7 cellular contexts compared by ENCODE assay signal in genomic region chr1:116591935-116592334, GRCh38. TPM values are rescaled to one million over a fixed set of nuclear protein-coding genes. Genes with fewer than 3 reads are reported as not detected.
DNase-seq lines count a peak whose midpoint lies in the region; ATAC-seq, FAIRE-seq and TF ChIP-seq lines count a peak whose summit lies in the region.
"Not testable (repeated sequence)": the region's sequence is repeated elsewhere in the genome, so short reads cannot be mapped to it uniquely, and the experiment has no call there.

No MANE protein-coding gene starts in this region.

- H3K27me3 ChIP-seq in H9 (ENCODE audit: insufficient read depth, low read length); mucosa of rectum (ENCODE audit: control insufficient read depth in 2 of 2, insufficient read depth in 2 of 2, low read length in 2 of 2); small intestine (ENCODE audit: control insufficient read depth in 2 of 2, insufficient read depth in 2 of 2, low read length in 2 of 2): not testable (repeated sequence)

- not testable (repeated sequence) for H4K91ac ChIP-seq in H9 (ENCODE audit: insufficient read length, low read depth, low read length)

- not testable (repeated sequence) for H4K20me1 ChIP-seq in H9 (ENCODE audit: control insufficient read depth, insufficient read depth, insufficient read length)

- not testable (repeated sequence) for H2BK15ac ChIP-seq in H9 (ENCODE audit: low read depth, low read length)

- H3K9me3 Mint-ChIP-seq in H9, brain, neural crest cell, type B pancreatic cell: not testable (repeated sequence)

- H3K27me3 Mint-ChIP-seq in H9 (ENCODE audit: low read depth); brain; neural crest cell (ENCODE audit: low read depth); type B pancreatic cell: not testable (repeated sequence)

- not testable (repeated sequence) for H3T11ph ChIP-seq in H9 (ENCODE audit: low read length)

- H3K56ac ChIP-seq in H9 (ENCODE audit: insufficient read length, low read depth, low read length) = not testable (repeated sequence)

- DNase-seq in H9; left colon; neural crest cell (ENCODE audit: low read depth, low spot score); type B pancreatic cell (ENCODE audit: extremely low spot score, unreplicated experiment): not testable (repeated sequence)
- DNase-seq in small intestine = peak; percentile 42

- ATAC-seq in left colon = peak; percentile 38

- H3K23ac ChIP-seq in H9 (ENCODE audit: insufficient read length, low read depth, low read length) = not testable (repeated sequence)

- H3K27ac Mint-ChIP-seq in H9 (peak overlapping the region in 2 of 3 experiments; percentile 4 to 22; a peak in 3 of 7 replicates), brain (peak overlapping the region; percentile 61 to 92 (median 83)), neural crest cell (ENCODE audit: unreplicated experiment) (peak overlapping the region; percentile 85), type B pancreatic cell (peak overlapping the region; percentile 66)

- H3K4me3 ChIP-seq in mucosa of rectum (ENCODE audit: low read length in 2 of 2) = peak overlapping the region in 1 of 2 donors; percentile 23
- H3K4me3 ChIP-seq in small intestine (ENCODE audit: low read depth in 1 of 2, low read length in 2 of 2) = not testable (repeated sequence)

- not testable (repeated sequence) for H2AK5ac ChIP-seq in H9 (ENCODE audit: insufficient read length, low read length)

- not testable (repeated sequence) for H2AFZ ChIP-seq in H9 (ENCODE audit: low read length)

- H3K9me3 ChIP-seq in H9 (ENCODE audit: control insufficient read depth, low read depth, low read length); mucosa of rectum (ENCODE audit: control insufficient read depth in 2 of 2, low read length in 2 of 2); small intestine (ENCODE audit: control insufficient read depth, low read depth): not testable (repeated sequence)

- not testable (repeated sequence) for H2BK5ac ChIP-seq in H9 (ENCODE audit: insufficient read length, low read length)

- not testable (repeated sequence) for H4K5ac ChIP-seq in H9 (ENCODE audit: insufficient read length, low read depth, low read length)

- not testable (repeated sequence) for H2BK20ac ChIP-seq in H9 (ENCODE audit: low read depth, low read length, poor library complexity, severe bottlenecking)

- H2BK120ac ChIP-seq in H9 (ENCODE audit: low read depth, low read length, poor library complexity, severe bottlenecking) = not testable (repeated sequence)

- no CpG with 5 or more reads among the region's 3 CpGs for WGBS in H9 (ENCODE audit: extremely low coverage, insufficient read length, low lambda C conversion rate)
- 20 to 75% (median 52%) methylated on average over 2 to 3 of the region's 3 CpGs for WGBS in small intestine, 3 donors

- not testable (repeated sequence) for H3K14ac ChIP-seq in H9 (ENCODE audit: insufficient read depth, low read length)

- H3K4ac ChIP-seq in H9 (ENCODE audit: low read depth, low read length) = not testable (repeated sequence)

- H3K79me1 ChIP-seq in H9 (ENCODE audit: insufficient read depth, low read depth, low read length, poor library complexity, severe bottlenecking) = not testable (repeated sequence)

- not testable (repeated sequence) for H3K9ac ChIP-seq in H9 (ENCODE audit: extremely low read depth, insufficient read length, low read length); mucosa of rectum (ENCODE audit: low read depth in 1 of 2, low read length in 2 of 2)

- H3K36me3 ChIP-seq in mucosa of rectum (ENCODE audit: control insufficient read depth in 2 of 2, insufficient read depth in 2 of 2, low read length in 2 of 2); small intestine (ENCODE audit: control insufficient read depth in 2 of 2, insufficient read depth in 2 of 2, low read length in 2 of 2): not testable (repeated sequence)

- H3K36me3 Mint-ChIP-seq in H9 (ENCODE audit: insufficient read depth in 1 of 3, low read depth in 3 of 3) (peaks cover 7 to 16% (median 13%) of the 10 kb centered on the region in 3 experiments; a peak in 6 of 7 replicates), brain (peaks cover 18% of the 10 kb centered on the region), type B pancreatic cell (peaks cover 18% of the 10 kb centered on the region)
- H3K36me3 Mint-ChIP-seq in neural crest cell (ENCODE audit: low read depth) = not testable (repeated sequence)

- H3K4me1 ChIP-seq in H9 (ENCODE audit: insufficient read depth, low read length); small intestine (ENCODE audit: control insufficient read depth in 2 of 2, insufficient read depth in 1 of 2, low read depth in 1 of 2, low read length in 1 of 2): not testable (repeated sequence)
- peaks cover 9 to 35% of the 10 kb centered on the region in 2 donors for H3K4me1 ChIP-seq in mucosa of rectum (ENCODE audit: control insufficient read depth in 2 of 2, insufficient read depth in 2 of 2, low read length in 2 of 2)

- not testable (repeated sequence) for H3K18ac ChIP-seq in H9 (ENCODE audit: insufficient read length, low read depth, low read length)

- H2BK12ac ChIP-seq in H9 (ENCODE audit: insufficient read length, low read depth, low read length) = not testable (repeated sequence)

- H3K4me1 Mint-ChIP-seq in H9 = peaks cover 34 to 37% of the 10 kb centered on the region in 2 experiments
- H3K4me1 Mint-ChIP-seq in brain = peaks cover 73% of the 10 kb centered on the region
- H3K4me1 Mint-ChIP-seq in neural crest cell = peaks cover 40% of the 10 kb centered on the region
- H3K4me1 Mint-ChIP-seq in type B pancreatic cell (ENCODE audit: unreplicated experiment) = peaks cover 41% of the 10 kb centered on the region

- H3K79me2 ChIP-seq in H9 (ENCODE audit: insufficient read depth, low read length) = not testable (repeated sequence)

- intact Hi-C loops in left colon (cut with DNase I, micrococcal nuclease) = not testable (repeated sequence)

- H3K23me2 ChIP-seq in H9 (ENCODE audit: insufficient read length, low read depth, low read length, poor library complexity, severe bottlenecking) = not testable (repeated sequence)

- not testable (repeated sequence) for H4K8ac ChIP-seq in H9 (replicated peaks; ENCODE audit: insufficient read length, low read depth, low read length)

- H3K27ac ChIP-seq in H9 (ENCODE audit: insufficient read length, low read depth, low read length) = not testable (repeated sequence)
- H3K27ac ChIP-seq in mucosa of rectum (ENCODE audit: low read depth in 2 of 2, low read length in 2 of 2) (peak overlapping the region; percentile 34 to 43), small intestine (ENCODE audit: low read depth in 1 of 2, low read length in 1 of 2) (peak overlapping the region in 1 of 2 donors; percentile 3)

- FAIRE-seq in small intestine (lab: Jason Lieb, UNC) = not testable (repeated sequence)

- not testable (repeated sequence) for H3K4me2 ChIP-seq in H9 (ENCODE audit: insufficient read depth, insufficient read length, low read length)

- TF ChIP-seq CTCF in H9 (conservative IDR thresholded peaks at IDR 0.05); brain (conservative IDR thresholded peaks at IDR 0.05); neural crest cell (conservative IDR thresholded peaks at IDR 0.05); type B pancreatic cell (conservative IDR thresholded peaks at IDR 0.05): not testable (repeated sequence)

- not testable (repeated sequence) for H3K4me3 Mint-ChIP-seq in H9, brain, neural crest cell
- peak overlapping the region; percentile 40 for H3K4me3 Mint-ChIP-seq in type B pancreatic cell

RNA-seq across cellular contexts. Expression of gene CD58, which starts 21.1 kb away (rescaled TPM):
- total RNA-seq in H9 (2021) (4.3 and 4.9 TPM in 2 replicates), left colon (10 to 100 TPM; 30.0 to 34.1 TPM), neural crest cell (7.1 and 9.0 TPM in 2 replicates), type B pancreatic cell (ENCODE audit: low replicate concordance) (7.2 and 10.7 TPM in 2 replicates)
- polyA plus RNA-seq in brain (ENCODE audit: insufficient read depth, low read depth, low replicate concordance) (1.1 TPM), small intestine (10 to 100 TPM; 28.4 to 40.8 (median 28.6) TPM)

Comparison
In these comparisons a context has a peak if more than half of its experiments do, and no peak if none do; other contexts are left out.
1. H3K27ac Mint-ChIP-seq: peak in every context shown above with its lines; median percentile 85 in neural crest cell; 83 in brain; 66 in type B pancreatic cell; 13 in H9.